Comparison of ENCODE assay signal across 15 cellular contexts in genomic region chr14:104374718-104375080, GRCh38.
DNase-seq lines count a peak whose midpoint lies in the region; ATAC-seq and TF ChIP-seq lines count a peak whose summit lies in the region.
"Had no signal": no experiment of that assay in that cellular context is flagged by ENCODE, and none has a peak within 500 bp of the region (broad histone marks: within the 10 kb centered on the region; RNA-seq: fewer than 3 reads in every experiment).

No MANE protein-coding gene starts in this region.

- TF ChIP-seq CTCF in right atrium auricular region (IDR thresholded peaks at IDR 0.05) (no peak), chondrocyte (IDR thresholded peaks at IDR 0.05) (no peak), mammary epithelial cell (conservative IDR thresholded peaks at IDR 0.05 in 1 of 2, IDR thresholded peaks at IDR 0.05 in 1 of 2; ENCODE audit: extremely low read depth in 1 of 2, insufficient read depth in 1 of 2, low read depth in 1 of 2, low read length in 2 of 2) (no peak)

- H4K20me1 ChIP-seq in BLaER1, result no peaks in the 10 kb centered on the region
- H4K20me1 ChIP-seq in mammary epithelial cell (ENCODE audit: insufficient read depth, low read length), result no peaks in the 10 kb centered on the region

- H3K36me3 Mint-ChIP-seq in chondrocyte (ENCODE audit: low read depth), result no peaks in the 10 kb centered on the region
- H3K36me3 Mint-ChIP-seq in stimulated activated memory B cell treated with anti-CD40 and anti-IgM and Interleukin-4, amounts not matched to agents 10 μg/mL and 1 μg/mL and 100 μg/mL, for 72 hours, result no peaks in the 10 kb centered on the region
- H3K36me3 Mint-ChIP-seq: CD4-positive, CD25-positive, alpha-beta regulatory T cell; IgD-negative memory B cell had no signal

- intact Hi-C loops in left ventricle myocardium superior (cut with micrococcal nuclease) (no loop called here), aorta (cut with DNase I) (no loop called here), mammary epithelial cell (cut with micrococcal nuclease) (no loop called here)

- H3K27me3 Mint-ChIP-seq in chondrocyte (ENCODE audit: low read depth), result peaks cover 36% of the 10 kb centered on the region
- peaks cover 83% of the 10 kb centered on the region for H3K27me3 Mint-ChIP-seq in stimulated activated memory B cell treated with anti-CD40 and anti-IgM and Interleukin-4, amounts not matched to agents 10 μg/mL and 1 μg/mL and 100 μg/mL, for 72 hours

- H3K9me3 ChIP-seq in right atrium auricular region (peaks cover 0 to 6% of the 10 kb centered on the region in 2 donors), BLaER1 (peaks cover 10% of the 10 kb centered on the region), aorta (ENCODE audit: control insufficient read depth, low read length) (peaks cover 9% of the 10 kb centered on the region), mammary epithelial cell (replicated peaks; ENCODE audit: insufficient read depth, low read length) (peaks cover 32% of the 10 kb centered on the region)
- H3K9me3 ChIP-seq: Caco-2 had no signal

- H3K27me3 ChIP-seq in right atrium auricular region (no peaks in the 10 kb centered on the region), BLaER1 (no peaks in the 10 kb centered on the region), aorta (ENCODE audit: control insufficient read depth in 1 of 2, insufficient read depth in 2 of 2, low read length in 1 of 2) (no peaks in the 10 kb centered on the region), mammary epithelial cell (ENCODE audit: insufficient read depth, low read length) (no peaks in the 10 kb centered on the region)

- no peaks in the 10 kb centered on the region for H3K36me3 ChIP-seq in right atrium auricular region
- no peaks in the 10 kb centered on the region for H3K36me3 ChIP-seq in BLaER1
- no peaks in the 10 kb centered on the region for H3K36me3 ChIP-seq in aorta (ENCODE audit: control insufficient read depth in 1 of 2, insufficient read depth in 2 of 2, low read length in 1 of 2)
- H3K36me3 ChIP-seq in mammary epithelial cell (ENCODE audit: insufficient read depth, low read length), result no peaks in the 10 kb centered on the region

- CTCF ChIA-PET in mammary epithelial cell (lab: Charles Lee; ENCODE audit: low non-redundant PET), result no interaction called here

- H3K27ac Mint-ChIP-seq in chondrocyte (ENCODE audit: unreplicated experiment), result no peak overlapping the region
- no peak overlapping the region for H3K27ac Mint-ChIP-seq in stimulated activated memory B cell treated with anti-CD40 and anti-IgM and Interleukin-4, amounts not matched to agents 10 μg/mL and 1 μg/mL and 100 μg/mL, for 72 hours
- H3K27ac Mint-ChIP-seq: B cell, IgD-negative memory B cell had no signal

- H2AFZ ChIP-seq in mammary epithelial cell (ENCODE audit: low read depth, low read length), result no peak overlapping the region

- peak; percentile 15 for DNase-seq in left ventricle myocardium superior
- DNase-seq in right atrium auricular region (ENCODE audit: low spot score), result no peak
- peak; percentile 75 for DNase-seq in chondrocyte (ENCODE audit: low spot score)
- peak in 1 of 2 donors; percentile 24 for DNase-seq in aorta
- DNase-seq in mammary epithelial cell, result no peak
- DNase-seq: 8988T; C1 segment of cervical spinal cord; Caco-2; CD4-positive, CD25-positive, alpha-beta regulatory T cell; GOT3; H7 had no signal

- H3K79me2 ChIP-seq in mammary epithelial cell (ENCODE audit: insufficient read depth, low read length), result no peaks in the 10 kb centered on the region

- in situ Hi-C loops in mammary epithelial cell (cut with MboI; ENCODE audit: low sequenced_read_pairs in 2 of 2), result no loop called here

- H3K9me3 Mint-ChIP-seq in chondrocyte (ENCODE audit: low read depth), result peaks cover 8% of the 10 kb centered on the region
- H3K9me3 Mint-ChIP-seq in stimulated activated memory B cell treated with anti-CD40 and anti-IgM and Interleukin-4, amounts not matched to agents 10 μg/mL and 1 μg/mL and 100 μg/mL, for 72 hours, result peaks cover 7% of the 10 kb centered on the region

- H3K9ac ChIP-seq in BLaER1 (no peak overlapping the region), mammary epithelial cell (ENCODE audit: insufficient read depth, low read length) (no peak overlapping the region)

- H3K4me3 ChIP-seq in right atrium auricular region (no peak overlapping the region), BLaER1 (no peak overlapping the region), aorta (ENCODE audit: low read length in 2 of 2) (no peak overlapping the region), mammary epithelial cell (replicated peaks in 1 of 3; ENCODE audit: insufficient read depth in 1 of 3, low read depth in 2 of 3, low read length in 3 of 3) (no peak overlapping the region)

- no TSS peak for BruUV-seq in mammary epithelial cell (replicated peaks; lab: Mats Ljungman, UMichigan)

- no peak overlapping the region for H3K4me3 Mint-ChIP-seq in chondrocyte (ENCODE audit: unreplicated experiment)
- H3K4me3 Mint-ChIP-seq in stimulated activated memory B cell treated with anti-CD40 and anti-IgM and Interleukin-4, amounts not matched to agents 10 μg/mL and 1 μg/mL and 100 μg/mL, for 72 hours, result no peak overlapping the region
- H3K4me3 Mint-ChIP-seq: B cell; CD4-positive, CD25-positive, alpha-beta regulatory T cell; IgD-negative memory B cell had no signal

- H3K4me2 ChIP-seq in BLaER1, result no peak overlapping the region
- H3K4me2 ChIP-seq in mammary epithelial cell (ENCODE audit: insufficient read depth, low read depth, low read length), result no peak overlapping the region

- no peaks in the 10 kb centered on the region for H3K4me1 ChIP-seq in right atrium auricular region
- peaks cover 24% of the 10 kb centered on the region for H3K4me1 ChIP-seq in BLaER1
- no peaks in the 10 kb centered on the region for H3K4me1 ChIP-seq in aorta (ENCODE audit: control insufficient read depth in 1 of 2, insufficient read depth in 2 of 2, low read length in 2 of 2)
- H3K4me1 ChIP-seq in mammary epithelial cell (ENCODE audit: insufficient read depth, low read length), result no peaks in the 10 kb centered on the region
- H3K4me1 ChIP-seq: Caco-2 had no signal

- dilution Hi-C loops in mammary epithelial cell (cut with HindIII; ENCODE audit: low sequenced_read_pairs), result no loop called here

- ATAC-seq in left ventricle myocardium superior, result no peak
- ATAC-seq in aorta (ENCODE audit: low FRiP score), result peak; percentile 14
- no peak for ATAC-seq in stimulated activated memory B cell treated with anti-CD40 and anti-IgM and Interleukin-4, amounts not matched to agents 10 μg/mL and 1 μg/mL and 100 μg/mL, for 72 hours

- H3K4me1 Mint-ChIP-seq in chondrocyte (ENCODE audit: low read depth), result no peaks in the 10 kb centered on the region
- no peaks in the 10 kb centered on the region for H3K4me1 Mint-ChIP-seq in stimulated activated memory B cell treated with anti-CD40 and anti-IgM and Interleukin-4, amounts not matched to agents 10 μg/mL and 1 μg/mL and 100 μg/mL, for 72 hours
- H3K4me1 Mint-ChIP-seq: B cell, IgD-negative memory B cell had no signal

- H3K27ac ChIP-seq in right atrium auricular region (no peak overlapping the region), BLaER1 (0 out of 2 replicates have a peak overlapping the region, but pooled peaks have one; percentile 22), aorta (ENCODE audit: low read depth in 1 of 2, low read length in 2 of 2) (no peak overlapping the region), mammary epithelial cell (ENCODE audit: insufficient read depth, low read depth, low read length) (no peak overlapping the region)

- 76 to 85% methylated on average over 3 of the region's 3 CpGs for WGBS in aorta, 2 donors
- WGBS in mammary epithelial cell (ENCODE audit: low coverage, missing lambda C conversion rate), result 50% methylated on average over 2 of the region's 3 CpGs

Comparison
In these comparisons a context has a peak if more than half of its experiments do, and no peak if none do; other contexts are left out.
1. DNase-seq: peak in left ventricle myocardium superior (single experiment) and chondrocyte (single experiment); none in right atrium auricular region (single experiment) and mammary epithelial cell (single experiment).